Comparison of ENCODE assay signal across 28 cellular contexts in genomic region chr1:239170828-239171227, GRCh38.
"Had no signal": no experiment of that assay in that cellular context is flagged by ENCODE, and none has a peak within 500 bp of the region (broad histone marks: within the 10 kb centered on the region; RNA-seq: fewer than 3 reads in every experiment).

No MANE protein-coding gene starts in this region.

- H3K27me3 Mint-ChIP-seq: stimulated activated memory B cell treated with anti-CD40 and anti-IgM and Interleukin-4, amounts not matched to agents 10 μg/mL and 1 μg/mL and 100 μg/mL, for 72 hours; stimulated activated naive B cell treated with anti-CD40 and anti-IgM and Interleukin-4, amounts not matched to agents 10 μg/mL and 1 μg/mL and 100 μg/mL, for 72 hours; stimulated activated naive CD8-positive, alpha-beta T cell treated with anti-CD3 and anti-CD28 coated beads, Interleukin-15, amount 100 ng/mL, for 72 hours; stimulated activated naive CD8-positive, alpha-beta T cell treated with anti-CD3 and anti-CD28 coated beads, Interleukin-15, Interleukin-2, amounts not matched to agents 100 ng/mL and 50 ng/mL, for 24 hours; type B pancreatic cell had no signal

- H3K27ac Mint-ChIP-seq: stimulated activated effector memory CD8-positive, alpha-beta T cell treated with anti-CD3 and anti-CD28 coated beads, Interleukin-12 subunit alpha, Interleukin-12 subunit beta, amount 100 ng/mL, for 72 hours; stimulated activated memory B cell treated with anti-CD40 and anti-IgM and Interleukin-4, amounts not matched to agents 10 μg/mL and 1 μg/mL and 100 μg/mL, for 72 hours; stimulated activated naive B cell treated with anti-CD40 and anti-IgM and Interleukin-4, amounts not matched to agents 10 μg/mL and 1 μg/mL and 100 μg/mL, for 72 hours; stimulated activated naive CD8-positive, alpha-beta T cell treated with anti-CD3 and anti-CD28 coated beads, Interleukin-15, amount 100 ng/mL, for 72 hours; stimulated activated naive CD8-positive, alpha-beta T cell treated with anti-CD3 and anti-CD28 coated beads, Interleukin-15, Interleukin-2, amounts not matched to agents 100 ng/mL and 50 ng/mL, for 24 hours; type B pancreatic cell had no signal

- ATAC-seq: stimulated activated effector memory CD8-positive, alpha-beta T cell treated with anti-CD3 and anti-CD28 coated beads, Interleukin-12 subunit alpha, Interleukin-12 subunit beta, amount 100 ng/mL, for 72 hours; stimulated activated memory B cell treated with anti-CD40 and anti-IgM and Interleukin-4, amounts not matched to agents 10 μg/mL and 1 μg/mL and 100 μg/mL, for 72 hours; stimulated activated naive B cell treated with anti-CD40 and anti-IgM and Interleukin-4, amounts not matched to agents 10 μg/mL and 1 μg/mL and 100 μg/mL, for 72 hours; stimulated activated naive CD8-positive, alpha-beta T cell treated with anti-CD3 and anti-CD28 coated beads, Interleukin-15, amount 100 ng/mL, for 72 hours; stimulated activated naive CD8-positive, alpha-beta T cell treated with anti-CD3 and anti-CD28 coated beads, Interleukin-15, Interleukin-2, amounts not matched to agents 100 U/mL and 50 U/mL, for 24 hours; upper lobe of right lung had no signal

- DNase-seq: stimulated activated CD4-positive, alpha-beta T cell treated with anti-CD3 and anti-CD28 coated beads, Interleukin-2, amount 100 ng/mL, for 48 hours; stimulated activated CD4-positive, alpha-beta T cell treated with anti-CD3 and anti-CD28 coated beads, Interleukin-4, amount 100 ng/mL, for 1 hour; stimulated activated CD4-positive, alpha-beta T cell treated with anti-CD3 and anti-CD28 coated beads, Interleukin-4, amount 100 ng/mL, for 24 hours; stimulated activated CD4-positive, alpha-beta T cell treated with anti-CD3 and anti-CD28 coated beads, Interleukin-4, amount 100 ng/mL, for 4 hours; stimulated activated CD8-positive, alpha-beta memory T cell treated with anti-CD3 and anti-CD28 coated beads, Interleukin-4, amount 100 ng/mL, for 48 hours; stimulated activated naive B cell treated with anti-CD40 and anti-IgM and Interleukin-4, amounts not matched to agents 10 μg/mL and 1 μg/mL and 100 μg/mL, for 72 hours; stimulated activated naive CD4-positive, alpha-beta T cell; stimulated activated naive CD4-positive, alpha-beta T cell treated with Interleukin-2 at 50 U/mL for 16 hours; stimulated activated naive CD8-positive, alpha-beta T cell treated with anti-CD3 and anti-CD28 coated beads, Interleukin-15, amount 100 ng/mL, for 72 hours; stimulated activated naive CD8-positive, alpha-beta T cell treated with anti-CD3 and anti-CD28 coated beads, Interleukin-15, Interleukin-2, amounts not matched to agents 100 U/mL and 50 U/mL, for 24 hours; stomach; substantia nigra; testis; thyroid gland; tibial artery; transverse colon; trophoblast cell; upper lobe of left lung; upper lobe of right lung; uterus had no signal

- H3K4me1 ChIP-seq: stomach, suprapubic skin, testis, thyroid gland, tibial artery, tibial nerve, transverse colon, upper lobe of left lung, upper lobe of right lung, uterus, vagina had no signal

- H3K4me3 ChIP-seq: stomach, suprapubic skin, testis, thoracic aorta, thyroid gland, tibial artery, tibial nerve, transverse colon, upper lobe of left lung, upper lobe of right lung, uterus, vagina had no signal

- H3K4me1 Mint-ChIP-seq: stimulated activated effector memory CD8-positive, alpha-beta T cell treated with anti-CD3 and anti-CD28 coated beads, Interleukin-12 subunit alpha, Interleukin-12 subunit beta, amount 100 ng/mL, for 72 hours; stimulated activated memory B cell treated with anti-CD40 and anti-IgM and Interleukin-4, amounts not matched to agents 10 μg/mL and 1 μg/mL and 100 μg/mL, for 72 hours; stimulated activated naive B cell treated with anti-CD40 and anti-IgM and Interleukin-4, amounts not matched to agents 10 μg/mL and 1 μg/mL and 100 μg/mL, for 72 hours; stimulated activated naive CD8-positive, alpha-beta T cell treated with anti-CD3 and anti-CD28 coated beads, Interleukin-15, amount 100 ng/mL, for 72 hours had no signal

- H3K9me3 ChIP-seq: testis, thoracic aorta, thyroid gland, uterus, vagina had no signal

- H3K27ac ChIP-seq: stomach, suprapubic skin, testis, thoracic aorta, thyroid gland, tibial artery, tibial nerve, transverse colon, upper lobe of left lung, upper lobe of right lung, uterus, vagina had no signal

- H3K36me3 Mint-ChIP-seq: stimulated activated effector memory CD8-positive, alpha-beta T cell treated with anti-CD3 and anti-CD28 coated beads, Interleukin-12 subunit alpha, Interleukin-12 subunit beta, amount 100 ng/mL, for 72 hours; stimulated activated memory B cell treated with anti-CD40 and anti-IgM and Interleukin-4, amounts not matched to agents 10 μg/mL and 1 μg/mL and 100 μg/mL, for 72 hours; stimulated activated naive B cell treated with anti-CD40 and anti-IgM and Interleukin-4, amounts not matched to agents 10 μg/mL and 1 μg/mL and 100 μg/mL, for 72 hours; type B pancreatic cell had no signal

- H3K9me3 Mint-ChIP-seq: type B pancreatic cell had no signal

- H3K36me3 ChIP-seq: stomach, suprapubic skin, thoracic aorta, thyroid gland, tibial artery, tibial nerve, transverse colon, upper lobe of left lung, upper lobe of right lung, uterus, vagina had no signal

- H3K27me3 ChIP-seq: stomach, suprapubic skin, testis, thyroid gland, tibial artery, tibial nerve, transverse colon, upper lobe of left lung, upper lobe of right lung, uterus, vagina had no signal

- H3K4me3 Mint-ChIP-seq: stimulated activated effector memory CD8-positive, alpha-beta T cell treated with anti-CD3 and anti-CD28 coated beads, Interleukin-12 subunit alpha, Interleukin-12 subunit beta, amount 100 ng/mL, for 72 hours; stimulated activated memory B cell treated with anti-CD40 and anti-IgM and Interleukin-4, amounts not matched to agents 10 μg/mL and 1 μg/mL and 100 μg/mL, for 72 hours; stimulated activated naive B cell treated with anti-CD40 and anti-IgM and Interleukin-4, amounts not matched to agents 10 μg/mL and 1 μg/mL and 100 μg/mL, for 72 hours; stimulated activated naive CD8-positive, alpha-beta T cell treated with anti-CD3 and anti-CD28 coated beads, Interleukin-15, amount 100 ng/mL, for 72 hours; stimulated activated naive CD8-positive, alpha-beta T cell treated with anti-CD3 and anti-CD28 coated beads, Interleukin-15, Interleukin-2, amounts not matched to agents 100 ng/mL and 50 ng/mL, for 24 hours; type B pancreatic cell had no signal
